In the genomic region with DNA sequence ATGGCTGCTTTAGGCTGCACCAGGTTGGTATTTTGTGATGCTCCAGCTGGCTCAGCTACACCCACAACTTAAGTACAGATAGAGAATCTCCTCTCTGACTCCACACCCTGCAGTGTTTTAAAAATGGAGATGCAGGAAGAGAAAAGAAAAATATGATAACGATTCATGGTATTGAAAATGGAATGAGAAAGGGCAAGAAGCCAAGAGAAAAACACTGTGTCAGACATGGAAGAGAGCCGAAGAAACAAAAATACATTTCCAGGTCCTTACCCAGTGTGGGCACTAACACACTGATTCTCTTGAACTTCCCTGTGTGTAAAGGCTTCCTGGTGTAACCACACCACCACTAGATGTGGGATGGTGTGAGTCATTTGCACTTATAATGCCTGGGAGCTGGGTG, we compare ENCODE assay signal across 23 cellular contexts.
DNase-seq lines count a peak whose midpoint lies in the region; ATAC-seq and TF ChIP-seq lines count a peak whose summit lies in the region.
"Had no signal": no experiment of that assay in that cellular context is flagged by ENCODE, and none has a peak within 500 bp of the region (broad histone marks: within the 10 kb centered on the region; RNA-seq: fewer than 3 reads in every experiment).

No MANE protein-coding gene starts in this region.

- H3K4me3 ChIP-seq in adipocyte (ENCODE audit: low read length) (no peak overlapping the region), right lobe of liver (no peak overlapping the region)
- H3K4me3 ChIP-seq: GM12878, GM23338, transverse colon had no signal

- H3K36me3 ChIP-seq in adipocyte (ENCODE audit: control insufficient read depth, insufficient read depth, low read length, severe bottlenecking) (no peaks in the 10 kb centered on the region), right lobe of liver (no peaks in the 10 kb centered on the region)
- H3K36me3 ChIP-seq: transverse colon had no signal

- H3K36me3 Mint-ChIP-seq in activated naive CD4-positive, alpha-beta T cell treated with anti-CD3 and anti-CD28 coated beads, Interleukin-2, amount 10 ng/mL, durations not matched to agents 7 days and 5 days = no peaks in the 10 kb centered on the region
- no peaks in the 10 kb centered on the region for H3K36me3 Mint-ChIP-seq in type B pancreatic cell

- peak overlapping the region; percentile 7 for H3K27ac Mint-ChIP-seq in activated naive CD4-positive, alpha-beta T cell treated with anti-CD3 and anti-CD28 coated beads, Interleukin-2, amount 10 ng/mL, durations not matched to agents 7 days and 5 days
- H3K27ac Mint-ChIP-seq in type B pancreatic cell = no peak overlapping the region
- H3K27ac Mint-ChIP-seq: GM23338, T-cell had no signal

- H3K27me3 ChIP-seq in adipocyte (replicated peaks; ENCODE audit: control insufficient read depth, insufficient read depth, low read length) = no peaks in the 10 kb centered on the region
- no peaks in the 10 kb centered on the region for H3K27me3 ChIP-seq in foreskin keratinocyte
- no peaks in the 10 kb centered on the region for H3K27me3 ChIP-seq in right lobe of liver
- H3K27me3 ChIP-seq: transverse colon had no signal

- no peak for TF ChIP-seq CTCF in foreskin keratinocyte (conservative IDR thresholded peaks at IDR 0.05)
- no peak for TF ChIP-seq CTCF in right lobe of liver (IDR thresholded peaks at IDR 0.05)
- no peak for TF ChIP-seq CTCF in type B pancreatic cell (conservative IDR thresholded peaks at IDR 0.05)

- no peaks in the 10 kb centered on the region for H3K9me3 ChIP-seq in adipocyte (ENCODE audit: control insufficient read depth, low read length)
- H3K9me3 ChIP-seq in right lobe of liver = no peaks in the 10 kb centered on the region
- H3K9me3 ChIP-seq: transverse colon had no signal

- intact Hi-C loops in right lobe of liver (cut with DNase I) = no loop called here

- peak overlapping the region; percentile 32 for H3K27ac ChIP-seq in foreskin keratinocyte
- no peak overlapping the region for H3K27ac ChIP-seq in right lobe of liver
- H3K27ac ChIP-seq: C4-2B, transverse colon had no signal

- peak; percentile 44 for ATAC-seq in foreskin keratinocyte
- no peak for ATAC-seq in right lobe of liver
- ATAC-seq in GM21619 (IDR thresholded peaks at IDR 0.05; ENCODE audit: unreplicated experiment) = no peak
- ATAC-seq: GM12878; GM23338; stimulated activated naive CD8-positive, alpha-beta T cell treated with anti-CD3 and anti-CD28 coated beads, Interleukin-15, amount 100 ng/mL, for 72 hours; T-cell had no signal

- no peak for DNase-seq in activated naive CD4-positive, alpha-beta T cell treated with anti-CD3 and anti-CD28 coated beads, Interleukin-2, amount 10 ng/mL, durations not matched to agents 7 days and 5 days
- DNase-seq in activated naive CD4-positive, alpha-beta T cell (lab: John Stamatoyannopoulos, UW) = no peak
- DNase-seq in adipocyte (ENCODE audit: low read depth) (peak; percentile 37), foreskin keratinocyte (no peak), right lobe of liver (no peak), type B pancreatic cell (ENCODE audit: extremely low spot score, unreplicated experiment) (no peak), NCI-H345 treated with DMSO at 0.1 percent for 48 hours (lab: John Stamatoyannopoulos, UW; ENCODE audit: unreplicated experiment) (no peak)
- DNase-seq: activated CD4-positive, alpha-beta T cell treated with anti-CD3 and anti-CD28 coated beads for 48 hours; activated effector memory CD4-positive, alpha-beta T cell treated with Interleukin-2 at 50 U/mL for 16 hours; central memory CD4-positive, alpha-beta T cell; MM.1S; NCI-H1694; NCI-H774; SHP77; small intestine; stimulated activated CD4-positive, alpha-beta T cell treated with anti-CD3 and anti-CD28 coated beads, Interleukin-4, amount 100 ng/mL, for 4 hours; stimulated activated naive CD8-positive, alpha-beta T cell treated with anti-CD3 and anti-CD28 coated beads, Interleukin-15, amount 100 ng/mL, for 72 hours; T-cell; transverse colon had no signal

- peaks cover 3% of the 10 kb centered on the region for H3K4me1 Mint-ChIP-seq in activated naive CD4-positive, alpha-beta T cell treated with anti-CD3 and anti-CD28 coated beads, Interleukin-2, amount 10 ng/mL, durations not matched to agents 7 days and 5 days
- H3K4me1 Mint-ChIP-seq in type B pancreatic cell (ENCODE audit: unreplicated experiment) = no peaks in the 10 kb centered on the region
- H3K4me1 Mint-ChIP-seq: GM23338; stimulated activated naive CD8-positive, alpha-beta T cell treated with anti-CD3 and anti-CD28 coated beads, Interleukin-15, amount 100 ng/mL, for 72 hours; T-cell had no signal

- no peak overlapping the region for H3K4me3 Mint-ChIP-seq in activated naive CD4-positive, alpha-beta T cell treated with anti-CD3 and anti-CD28 coated beads, Interleukin-2, amount 10 ng/mL, durations not matched to agents 7 days and 5 days
- no peak overlapping the region for H3K4me3 Mint-ChIP-seq in type B pancreatic cell
- H3K4me3 Mint-ChIP-seq: GM23338; stimulated activated naive CD8-positive, alpha-beta T cell treated with anti-CD3 and anti-CD28 coated beads, Interleukin-15, amount 100 ng/mL, for 72 hours; T-cell had no signal

- H3K27me3 Mint-ChIP-seq in activated naive CD4-positive, alpha-beta T cell treated with anti-CD3 and anti-CD28 coated beads, Interleukin-2, amount 10 ng/mL, durations not matched to agents 7 days and 5 days = no peaks in the 10 kb centered on the region
- no peaks in the 10 kb centered on the region for H3K27me3 Mint-ChIP-seq in type B pancreatic cell
- H3K27me3 Mint-ChIP-seq: stimulated activated naive CD8-positive, alpha-beta T cell treated with anti-CD3 and anti-CD28 coated beads, Interleukin-15, amount 100 ng/mL, for 72 hours; T-cell had no signal

- CTCF ChIA-PET in activated naive CD4-positive, alpha-beta T cell treated with anti-CD3 and anti-CD28 coated beads, Interleukin-2, amount 10 ng/mL, durations not matched to agents 7 days and 5 days (lab: Charles Lee) = no interaction called here

- H3K9ac ChIP-seq in adipocyte (ENCODE audit: low read length) = no peak overlapping the region

- peaks cover 22% of the 10 kb centered on the region for H3K4me1 ChIP-seq in adipocyte (ENCODE audit: control insufficient read depth, insufficient read depth, low read length)
- no peaks in the 10 kb centered on the region for H3K4me1 ChIP-seq in foreskin keratinocyte
- no peaks in the 10 kb centered on the region for H3K4me1 ChIP-seq in right lobe of liver
- H3K4me1 ChIP-seq: transverse colon had no signal

- no peaks in the 10 kb centered on the region for H3K9me3 Mint-ChIP-seq in activated naive CD4-positive, alpha-beta T cell treated with anti-CD3 and anti-CD28 coated beads, Interleukin-2, amount 10 ng/mL, durations not matched to agents 7 days and 5 days
- no peaks in the 10 kb centered on the region for H3K9me3 Mint-ChIP-seq in type B pancreatic cell

- TF ChIP-seq POLR2A in right lobe of liver (IDR thresholded peaks at IDR 0.05) = no peak

- 60% methylated on average over 1 of the region's 2 CpGs for WGBS in right lobe of liver (ENCODE audit: insufficient coverage, low coverage, low lambda C conversion rate, missing lambda C conversion rate)
